8 cellular contexts compared by ENCODE assay signal in the genomic region with DNA sequence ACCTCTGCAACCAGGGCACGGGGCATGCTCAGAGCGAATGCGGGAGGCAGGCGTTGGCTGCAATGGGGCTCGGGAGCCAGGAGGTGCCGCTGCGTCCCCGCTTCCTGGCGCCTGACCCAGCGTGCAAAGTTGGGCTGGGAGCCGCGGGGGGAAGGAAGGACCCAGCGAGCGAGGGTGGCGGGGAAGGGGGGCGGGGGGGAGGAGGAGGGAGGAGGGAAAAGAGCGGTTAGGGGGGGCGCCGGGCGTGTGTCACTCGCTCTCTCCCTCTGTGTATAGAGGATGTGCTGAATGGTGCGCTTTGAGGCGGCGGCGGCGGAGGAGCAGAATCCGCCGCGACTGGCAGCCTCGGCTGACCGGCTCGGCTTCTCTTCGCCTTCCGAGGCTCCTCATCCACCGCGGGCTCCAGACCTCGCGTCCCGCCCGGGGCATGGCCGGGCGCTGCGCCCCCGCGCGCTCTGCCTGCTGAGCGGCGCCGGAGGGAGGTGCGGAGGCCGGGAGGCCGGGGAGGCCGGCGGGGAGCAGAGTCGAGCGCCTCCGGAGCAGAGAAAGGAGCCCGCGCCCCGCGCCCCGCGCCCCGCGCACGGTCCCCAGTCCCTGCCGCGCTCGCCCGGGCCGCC. TPM values are rescaled to one million over a fixed set of nuclear protein-coding genes. Genes with fewer than 3 reads are reported as not detected.
DNase-seq lines count a peak whose midpoint lies in the region; ATAC-seq and TF ChIP-seq lines count a peak whose summit lies in the region.

PLCB1 (plus strand) TSS at position 252 of the 617 bp plus-strand sequence. CDS start 386 bp downstream, outside the sequence.

- TF ChIP-seq CTCF in neural crest cell (conservative IDR thresholded peaks at IDR 0.05) (peak; percentile 86), stomach (IDR thresholded peaks at IDR 0.05) (peak in 5 of 7 experiments; percentile 74 to 92 (median 84))

- no peaks in the 10 kb centered on the region for H3K36me3 Mint-ChIP-seq in neural crest cell (ENCODE audit: low read depth)

- H3K27ac ChIP-seq in stomach, result peak within 1 kb of the TSS; percentile 74 to 91 (median 85)

- WGBS in stomach, 5 donors, result 0 to 1% (median 1%) methylated on average over 15 to 70 of the region's 71 CpGs

- intact Hi-C loops in stomach (cut with DNase I; ENCODE audit: low total_unique reads), result loop anchor here (10.0 kb wide), 1 partner anchor 583 kb away; no protein-coding TSS in a partner anchor

- TF ChIP-seq EP300 in stomach (IDR thresholded peaks at IDR 0.05), result no peak

- no peaks in the 10 kb centered on the region for H3K9me3 Mint-ChIP-seq in neural crest cell

- peak within 1 kb of the TSS; percentile 82 to 93 (median 88) for H3K4me3 ChIP-seq in stomach

- H3K4me1 Mint-ChIP-seq in neural crest cell, result peaks cover 19% of the 10 kb centered on the region

- H3K4me1 ChIP-seq in stomach, result peaks cover 8 to 38% (median 27%) of the 10 kb centered on the region in 4 donors

- no peak for TF ChIP-seq POLR2A in stomach (IDR thresholded peaks at IDR 0.05)

- no peaks in the 10 kb centered on the region for H3K36me3 ChIP-seq in stomach

- no peaks in the 10 kb centered on the region for H3K9me3 ChIP-seq in stomach

- peak within 1 kb of the TSS; percentile 10 for H3K27ac Mint-ChIP-seq in neural crest cell (ENCODE audit: unreplicated experiment)

- H3K4me3 Mint-ChIP-seq in neural crest cell, result peak within 1 kb of the TSS; percentile 96

- H3K27me3 Mint-ChIP-seq in neural crest cell (ENCODE audit: low read depth), result peaks cover 52% of the 10 kb centered on the region

- no peaks in the 10 kb centered on the region for H3K27me3 ChIP-seq in stomach

- DNase-seq in DMS 273 (lab: John Stamatoyannopoulos, UW; ENCODE audit: unreplicated experiment) (peak; percentile 96), Kasumi-1 (lab: John Stamatoyannopoulos, UW) (peak; percentile 78 to 83), SHP77 treated with DMSO at 0.1 percent for 48 hours (lab: John Stamatoyannopoulos, UW) (peak; percentile 67), foreskin melanocyte (peak; percentile 64), neural crest cell (ENCODE audit: low read depth, low spot score) (peak; percentile 84), stomach (peak; percentile 87)
- DNase-seq in activated naive CD4-positive, alpha-beta T cell (lab: John Stamatoyannopoulos, UW), result peak; percentile 9 to 64 (median 38)

- peak; percentile 80 for ATAC-seq in GM21717 (IDR thresholded peaks at IDR 0.05; ENCODE audit: unreplicated experiment)

RNA-seq across cellular contexts. Expression of gene PLCB1, which starts in this region (rescaled TPM):
- total RNA-seq in neural crest cell (10.7 and 13.7 TPM in 2 replicates), stomach (10 to 100 TPM in 4 of 5 donors, 1 to 10 TPM in 1; 5.8 to 66.5 (median 21.6) TPM)
- 1 to 10 TPM; 4.1 to 5.4 (median 5.0) TPM for polyA plus RNA-seq in stomach

Comparison
In these comparisons a context has a peak if more than half of its experiments do, and no peak if none do; other contexts are left out.
1. Peak in every context shown above with its lines: DNase-seq, ATAC-seq, H3K4me3 ChIP-seq and H3K27ac ChIP-seq.
2. DNase-seq: peak in every context shown above with its lines; median percentile 96 in DMS 273; 87 in stomach; 84 in neural crest cell; 80 in Kasumi-1; 67 in SHP77 treated with DMSO at 0.1 percent for 48 hours; 64 in foreskin melanocyte; 38 in activated naive CD4-positive, alpha-beta T cell.